ENCODE assay signal across 28 cellular contexts in the genomic region with DNA sequence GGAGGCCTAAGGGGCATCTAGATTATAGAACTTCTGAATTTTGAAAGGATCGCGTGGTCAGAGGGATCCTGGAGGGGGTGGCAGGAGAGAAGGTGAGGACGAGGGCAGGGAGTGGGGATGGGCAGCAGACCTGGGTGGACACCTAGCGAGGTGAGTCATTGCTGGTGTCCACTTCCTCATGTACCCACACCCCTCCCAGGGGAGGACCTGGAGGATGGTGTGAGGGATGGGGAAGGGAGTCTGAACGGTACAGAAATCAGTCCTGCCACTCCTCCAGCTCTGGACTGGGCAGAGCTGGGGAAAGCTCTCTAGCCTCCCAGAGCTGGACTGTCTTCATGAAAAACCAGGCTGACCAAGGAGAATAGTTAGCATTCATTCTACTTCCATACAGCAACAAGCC. TPM values are rescaled to one million over a fixed set of nuclear protein-coding genes. Genes with fewer than 3 reads are reported as not detected.
"Had no signal": no experiment of that assay in that cellular context is flagged by ENCODE, and none has a peak within 500 bp of the region (broad histone marks: within the 10 kb centered on the region; RNA-seq: fewer than 3 reads in every experiment).

No MANE protein-coding gene starts in this region.

- H3K9me3 Mint-ChIP-seq: natural killer cell treated with Interleukin-12 subunit alpha and Interleukin-12 subunit beta and Interleukin-15 and Interleukin-18, amount 100 ng/mL, for 72 hours; stimulated activated naive B cell treated with anti-CD40 and anti-IgM and Interleukin-4, amounts not matched to agents 10 μg/mL and 1 μg/mL and 100 μg/mL, for 72 hours had no signal

- H3K4me3 ChIP-seq: heart right ventricle, hepatocyte, left ventricle myocardium inferior, lung, mucosa of descending colon, pancreas, prostate gland, sigmoid colon, spleen, stomach, testis, thyroid gland, transverse colon had no signal

- H3K4me1 ChIP-seq: pancreas, prostate gland, spleen, stomach, testis, transverse colon had no signal

- H3K4me1 Mint-ChIP-seq: naive thymus-derived CD4-positive, alpha-beta T cell; stimulated activated naive B cell treated with anti-CD40 and anti-IgM and Interleukin-4, amounts not matched to agents 10 μg/mL and 1 μg/mL and 100 μg/mL, for 72 hours had no signal

- H3K27ac ChIP-seq: heart right ventricle, hepatocyte, pancreas, prostate gland, sigmoid colon, spleen, stomach, testis, thyroid gland, transverse colon had no signal

- H3K27ac Mint-ChIP-seq: naive thymus-derived CD4-positive, alpha-beta T cell; natural killer cell treated with Interleukin-12 subunit alpha and Interleukin-12 subunit beta and Interleukin-15 and Interleukin-18, amount 100 ng/mL, for 72 hours; stimulated activated naive B cell treated with anti-CD40 and anti-IgM and Interleukin-4, amounts not matched to agents 10 μg/mL and 1 μg/mL and 100 μg/mL, for 72 hours had no signal

- H3K36me3 ChIP-seq: pancreas, prostate gland, spleen, thyroid gland, transverse colon had no signal

- H3K9me3 ChIP-seq: heart right ventricle, left ventricle myocardium inferior, mucosa of descending colon, pancreas, prostate gland, spleen, stomach, testis, thyroid gland, transverse colon had no signal

- H3K4me3 Mint-ChIP-seq: naive thymus-derived CD4-positive, alpha-beta T cell; natural killer cell treated with Interleukin-12 subunit alpha and Interleukin-12 subunit beta and Interleukin-15 and Interleukin-18, amount 100 ng/mL, for 72 hours; stimulated activated naive B cell treated with anti-CD40 and anti-IgM and Interleukin-4, amounts not matched to agents 10 μg/mL and 1 μg/mL and 100 μg/mL, for 72 hours had no signal

- DNase-seq: heart right ventricle; islet precursor cell; left ventricle myocardium inferior; mesendoderm; midbrain; mucosa of descending colon; naive thymus-derived CD4-positive, alpha-beta T cell; pancreas; retina; right cardiac atrium; sigmoid colon; small intestine; spleen; stimulated activated CD4-positive, alpha-beta T cell treated with anti-CD3 and anti-CD28 coated beads, Interleukin-1b, Interleukin-23, amount 100 ng/mL, for 48 hours; stimulated activated CD4-positive, alpha-beta T cell treated with anti-CD3 and anti-CD28 coated beads, Interleukin-2, amount 100 ng/mL, for 48 hours; stimulated activated CD4-positive, alpha-beta T cell treated with anti-CD3 and anti-CD28 coated beads, Interleukin-4, amount 100 ng/mL, for 4 hours; stimulated activated CD8-positive, alpha-beta memory T cell treated with anti-CD3 and anti-CD28 coated beads, Interleukin-4, amount 100 ng/mL, for 48 hours; stimulated activated naive B cell treated with anti-CD40 and anti-IgM and Interleukin-4, amounts not matched to agents 10 μg/mL and 1 μg/mL and 100 μg/mL, for 72 hours; stimulated activated naive CD8-positive, alpha-beta T cell treated with anti-CD3 and anti-CD28 coated beads, Interleukin-15, Interleukin-2, amounts not matched to agents 100 U/mL and 50 U/mL, for 24 hours; stomach; testis; thyroid gland; transverse colon had no signal

- H3K36me3 Mint-ChIP-seq: naive thymus-derived CD4-positive, alpha-beta T cell; natural killer cell treated with Interleukin-12 subunit alpha and Interleukin-12 subunit beta and Interleukin-15 and Interleukin-18, amount 100 ng/mL, for 72 hours; stimulated activated naive B cell treated with anti-CD40 and anti-IgM and Interleukin-4, amounts not matched to agents 10 μg/mL and 1 μg/mL and 100 μg/mL, for 72 hours had no signal

- ATAC-seq: mucosa of descending colon; naive thymus-derived CD4-positive, alpha-beta T cell; stimulated activated naive B cell treated with anti-CD40 and anti-IgM and Interleukin-4, amounts not matched to agents 10 μg/mL and 1 μg/mL and 100 μg/mL, for 72 hours; stimulated activated naive CD8-positive, alpha-beta T cell treated with anti-CD3 and anti-CD28 coated beads, Interleukin-15, Interleukin-2, amounts not matched to agents 100 U/mL and 50 U/mL, for 24 hours had no signal

- H3K27me3 ChIP-seq: heart right ventricle, hepatocyte, pancreas, sigmoid colon, stomach, testis, thyroid gland, transverse colon had no signal

RNA-seq across cellular contexts. Expression of gene TMOD1, which starts 46.9 kb away (rescaled TPM):
- total RNA-seq: osteoblast had no signal
